ENCODE assay signal across 19 cellular contexts in genomic region chr10:7794627-7795026, GRCh38. TPM values are rescaled to one million over a fixed set of nuclear protein-coding genes. Genes with fewer than 3 reads are reported as not detected.
DNase-seq lines count a peak whose midpoint lies in the region; ATAC-seq, FAIRE-seq and TF ChIP-seq lines count a peak whose summit lies in the region.
"Had no signal": no experiment of that assay in that cellular context is flagged by ENCODE, and none has a peak within 500 bp of the region (broad histone marks: within the 10 kb centered on the region; RNA-seq: fewer than 3 reads in every experiment).

No MANE protein-coding gene starts in this region.

- H3K4me2 ChIP-seq in GM12878 (ENCODE audit: control insufficient read depth, insufficient read depth): no peak overlapping the region

- H3K36me3 ChIP-seq in ACC112 (ENCODE audit: insufficient read depth, low read length) (peaks cover 19% of the 10 kb centered on the region), GM12878 (ENCODE audit: control insufficient read depth in 2 of 2, insufficient read depth in 2 of 2, low read length in 1 of 2) (peaks cover 7 to 21% of the 10 kb centered on the region in 2 experiments), pancreas (peaks cover 0 to 24% (median 7%) of the 10 kb centered on the region in 3 donors), A673 (ENCODE audit: insufficient read depth, low read length, poor library complexity, severe bottlenecking) (peaks cover 41% of the 10 kb centered on the region)

- CTCF ChIA-PET in Calu3 (lab: Charles Lee) (interaction anchor here (0.7 kb wide), 1 partner anchor 282 kb away, joined by 3 read pairs; no protein-coding TSS in a partner anchor), GM12878 (lab: Yijun Ruan, JAX) (interaction anchor here (1.0 kb wide), 1 partner anchor 15 kb away, joined by 3 read pairs; no protein-coding TSS in a partner anchor), A673 (lab: Charles Lee) (no interaction called here)

- peaks cover 64% of the 10 kb centered on the region for H3K4me1 ChIP-seq in ACC112 (ENCODE audit: control insufficient read depth, insufficient read depth, low read length, unreplicated experiment)
- no peaks in the 10 kb centered on the region for H3K4me1 ChIP-seq in GM12878 (ENCODE audit: control insufficient read depth, insufficient read depth, low read length)
- peaks cover 32 to 56% (median 54%) of the 10 kb centered on the region in 3 donors for H3K4me1 ChIP-seq in pancreas
- peaks cover 4% of the 10 kb centered on the region for H3K4me1 ChIP-seq in A673 (ENCODE audit: insufficient read depth, low read length, poor library complexity, severe bottlenecking)

- H3K27ac Mint-ChIP-seq in Calu3 (ENCODE audit: unreplicated experiment): peak overlapping the region; percentile 6
- H3K27ac Mint-ChIP-seq: B cell had no signal

- peaks cover 72% of the 10 kb centered on the region for H3K4me1 Mint-ChIP-seq in Calu3 (ENCODE audit: low read depth, unreplicated experiment)

- RAD21 ChIA-PET in GM12878 (lab: Charles Lee; ENCODE audit: unreplicated experiment): no interaction called here

- DNase-seq in Calu3 (no peak), GM12878 (ENCODE audit: low read depth, low spot score) (no peak), pancreas (no peak), A673 (ENCODE audit: low spot score) (no peak), DMS79 (lab: John Stamatoyannopoulos, UW) (no peak)
- no peak for DNase-seq in activated CD4-positive, alpha-beta T cell treated with anti-CD3 and anti-CD28 coated beads for 1 hour
- DNase-seq: CD4-positive, CD25-positive, alpha-beta regulatory T cell; DMS53; KBM-7; NCI-H1092; NCI-H146; NCI-H2081; NCI-H510A treated with DMSO at 0.1 percent for 48 hours; NCI-H82 had no signal

- H3K9ac ChIP-seq in GM12878 (ENCODE audit: control insufficient read depth, insufficient read depth, low read length): no peak overlapping the region

- no peak for TF ChIP-seq POLR2A in GM12878 (IDR thresholded peaks at IDR 0.05; ENCODE audit: low read depth, low read length)

- H3K9me3 ChIP-seq in GM12878 (replicated peaks; ENCODE audit: control insufficient read depth, insufficient read depth, low read length) (no peaks in the 10 kb centered on the region), pancreas (no peaks in the 10 kb centered on the region), A673 (ENCODE audit: low read depth, low read length, poor library complexity, severe bottlenecking) (no peaks in the 10 kb centered on the region)

- 69% methylated on average over 3 of the region's 3 CpGs for WGBS in GM12878 (ENCODE audit: insufficient coverage, insufficient replicate concordance, low lambda C conversion rate, missing lambda C conversion rate)
- 30 to 31% methylated on average over 3 of the region's 3 CpGs for WGBS in pancreas, 2 donors

- no peak for TF ChIP-seq RAD21 in GM12878 (IDR thresholded peaks at IDR 0.05; ENCODE audit: insufficient read depth, low read depth, low read length)

- intact Hi-C loops in Calu3 (cut with micrococcal nuclease; ENCODE audit: unreplicated experiment): no loop called here
- intact Hi-C loops in GM12878 (cut with micrococcal nuclease; ENCODE audit: unreplicated experiment): no loop called here
- intact Hi-C loops in pancreas (cut with DNase I): no loop called here
- intact Hi-C loops in A673 (cut with micrococcal nuclease; ENCODE audit: unreplicated experiment): no loop called here

- in situ Hi-C loops in GM12878 (cut with MboI): no loop called here

- TF ChIP-seq EP300 in GM12878 (IDR thresholded peaks at IDR 0.05; ENCODE audit: borderline replicate concordance in 1 of 2, control insufficient read depth in 1 of 2, low read depth in 2 of 2, low read length in 2 of 2): no peak

- H3K27me3 ChIP-seq in ACC112 (ENCODE audit: insufficient read depth, low read length) (no peaks in the 10 kb centered on the region), GM12878 (replicated peaks in 1 of 2; ENCODE audit: control insufficient read depth in 2 of 2, insufficient read depth in 2 of 2, low read length in 1 of 2) (no peaks in the 10 kb centered on the region), pancreas (no peaks in the 10 kb centered on the region), A673 (replicated peaks; ENCODE audit: insufficient read depth, low read depth, low read length, poor library complexity) (no peaks in the 10 kb centered on the region)

- H3K79me2 ChIP-seq in ACC112 (ENCODE audit: control insufficient read depth, insufficient read depth, low read length, unreplicated experiment) (peaks cover 71% of the 10 kb centered on the region), GM12878 (ENCODE audit: control insufficient read depth, insufficient read depth, low read length) (peaks cover 63% of the 10 kb centered on the region)

- H3K4me3 ChIP-seq in ACC112 (ENCODE audit: low read depth, low read length) (no peak overlapping the region), GM12878 (no peak overlapping the region), pancreas (no peak overlapping the region), A673 (ENCODE audit: low read depth, low read length, poor library complexity, severe bottlenecking) (no peak overlapping the region)
- H3K4me3 ChIP-seq: SK-N-MC had no signal

- ATAC-seq in GM12878 (peak; percentile 62), pancreas (peak in 3 of 4 donors; percentile 6 to 45 (median 6)), GM21576 (IDR thresholded peaks at IDR 0.05; ENCODE audit: unreplicated experiment) (no peak)
- ATAC-seq: HCT116 had no signal

- H2AFZ ChIP-seq in ACC112 (ENCODE audit: low read length, unreplicated experiment): no peak overlapping the region
- no peak overlapping the region for H2AFZ ChIP-seq in GM12878 (ENCODE audit: control insufficient read depth, low read depth, low read length)

- TF ChIP-seq CTCF in Calu3 (IDR thresholded peaks at IDR 0.05; ENCODE audit: unreplicated experiment): no peak
- no peak for TF ChIP-seq CTCF in GM12878 (IDR thresholded peaks at IDR 0.05 in 2 of 3, conservative IDR thresholded peaks at IDR 0.05 in 1 of 3; ENCODE audit: control insufficient read depth in 2 of 3, extremely low read depth in 1 of 3, insufficient read depth in 1 of 3, low read depth in 3 of 3, low read length in 3 of 3)
- TF ChIP-seq CTCF in pancreas (IDR thresholded peaks at IDR 0.05): no peak
- no peak for TF ChIP-seq CTCF in A673 (conservative IDR thresholded peaks at IDR 0.05; ENCODE audit: low read depth, low read length)

- peaks cover 3% of the 10 kb centered on the region; the same call in 1 of the 2 replicates for H4K20me1 ChIP-seq in GM12878 (ENCODE audit: control insufficient read depth, insufficient read depth)

- POLR2A ChIA-PET in GM12878 (lab: Charles Lee) (no interaction called here), A673 (lab: Charles Lee; ENCODE audit: low non-redundant PET) (no interaction called here)

- BruUV-seq in Calu3 (replicated peaks; lab: Mats Ljungman, UMichigan): no TSS peak
- no TSS peak for BruUV-seq in GM12878 (replicated peaks; lab: Mats Ljungman, UMichigan)
- BruUV-seq in A673 (replicated peaks; lab: Mats Ljungman, UMichigan): no TSS peak

- peaks cover 42% of the 10 kb centered on the region for H3K36me3 Mint-ChIP-seq in Calu3 (ENCODE audit: insufficient read depth, unreplicated experiment)

- SMC1A ChIA-PET in GM12878 (lab: Charles Lee; ENCODE audit: uncharacterized antibody, unreplicated experiment): interaction anchor here (0.6 to 1.3 kb wide), 4 partner anchors 9 to 269 kb away, joined by 3 to 5 read pairs (median 3); no protein-coding TSS in a partner anchor

- H3K27ac ChIP-seq in ACC112 (ENCODE audit: low read depth, low read length) (peak overlapping the region; percentile 6; the same call in 1 of the 2 replicates), GM12878 (ENCODE audit: control insufficient read depth, insufficient read depth) (no peak overlapping the region), pancreas (peak overlapping the region in 3 of 4 donors; percentile 1 to 84 (median 60)), A673 (ENCODE audit: low read depth, low read length, poor library complexity, severe bottlenecking) (no peak overlapping the region)
- H3K27ac ChIP-seq: SK-N-MC had no signal

- no peaks in the 10 kb centered on the region for H3K27me3 Mint-ChIP-seq in Calu3 (ENCODE audit: unreplicated experiment)
- H3K27me3 Mint-ChIP-seq: B cell; CD4-positive, CD25-positive, alpha-beta regulatory T cell had no signal

- no peaks in the 10 kb centered on the region for H3K9me3 Mint-ChIP-seq in Calu3 (ENCODE audit: low read depth, unreplicated experiment)
- H3K9me3 Mint-ChIP-seq: CD4-positive, CD25-positive, alpha-beta regulatory T cell had no signal

- H3K4me3 Mint-ChIP-seq in Calu3 (ENCODE audit: low read depth, unreplicated experiment): no peak overlapping the region
- H3K4me3 Mint-ChIP-seq: B cell had no signal

- FAIRE-seq in GM12878 (lab: Jason Lieb, UNC) (no peak), pancreas (lab: Jason Lieb, UNC) (no peak)

RNA-seq across cellular contexts. Expression of gene ATP5F1C, which starts 6.7 kb away (rescaled TPM):
- total RNA-seq in Calu3 (2022): 312 and 373 TPM in 2 replicates
- 203 and 216 TPM in 2 replicates for total RNA-seq in GM12878 (2013; cell fraction: nucleolus; rRNA removed)
- total RNA-seq in GM12878 (2014; rRNA removed): 307 and 361 TPM in 2 replicates
- total RNA-seq in GM12878 (2014; rRNA removed; fragmentation: Illumina TruSeq; extraction: Trizol): 346 and 348 TPM in 2 replicates
- 319 TPM in 2 replicates for total RNA-seq in GM12878 (2021)
- 208 TPM for polyA plus RNA-seq in GM12878 (2011; ENCODE audit: low read depth)
- polyA plus RNA-seq in GM12878 (2011; rRNA removed): 646 and 754 TPM in 2 replicates
- 279 and 330 TPM in 2 replicates for polyA plus RNA-seq in GM12878 (2011; cell fraction: cytosol; rRNA removed)
- polyA plus RNA-seq in GM12878 (2011; cell fraction: nucleus; rRNA removed): 231 and 253 TPM in 2 replicates
- 287 and 312 TPM in 2 replicates for polyA plus RNA-seq in GM12878 (2012)
- 384 and 435 TPM in 2 replicates for polyA plus RNA-seq in GM12878 (2014; fragmentation: Illumina TruSeq; extraction: Trizol)
- polyA plus RNA-seq in GM12878 (2014; fragmentation: Nextera tagmentation; extraction: Ambion mirVana): 100 to 1,000 TPM; 803 to 978 TPM
- polyA plus RNA-seq in GM12878 (2014; rRNA removed): 297 and 388 TPM in 2 replicates
- polyA plus RNA-seq in GM12878 (2016; fragmentation: Nextera tagmentation; extraction: Ambion mirVana): 100 to 1,000 TPM; 519 to 547 TPM
- 179 and 275 TPM in 2 replicates for polyA minus RNA-seq in GM12878 (2011; rRNA and poly(A)+ RNA removed)
- polyA minus RNA-seq in GM12878 (2011; cell fraction: cytosol; rRNA and poly(A)+ RNA removed): 107 and 110 TPM in 2 replicates
- 73.9 and 87.9 TPM in 2 replicates for polyA minus RNA-seq in GM12878 (2011; cell fraction: nucleus; rRNA and poly(A)+ RNA removed)
- total RNA-seq in pancreas: 100 to 1,000 TPM; 138 to 195 (median 150) TPM
- polyA plus RNA-seq in pancreas: 100 to 1,000 TPM; 201 to 273 TPM
- total RNA-seq in A673 (2021): 401 and 419 TPM in 2 replicates

RNA-seq across cellular contexts. Expression of gene KIN, which starts 6.8 kb away (rescaled TPM):
- total RNA-seq in Calu3 (2022): 15.0 and 16.2 TPM in 2 replicates
- total RNA-seq in GM12878 (2013; cell fraction: nucleolus; rRNA removed): 23.7 and 24.9 TPM in 2 replicates
- 6.9 and 10.0 TPM in 2 replicates for total RNA-seq in GM12878 (2014; rRNA removed)
- 11.1 and 11.2 TPM in 2 replicates for total RNA-seq in GM12878 (2014; rRNA removed; fragmentation: Illumina TruSeq; extraction: Trizol)
- 6.8 and 8.3 TPM in 2 replicates for total RNA-seq in GM12878 (2021)
- 3.5 TPM for polyA plus RNA-seq in GM12878 (2011; ENCODE audit: low read depth)
- polyA plus RNA-seq in GM12878 (2011; rRNA removed): 11.8 and 25.0 TPM in 2 replicates
- 2.2 and 2.3 TPM in 2 replicates for polyA plus RNA-seq in GM12878 (2011; cell fraction: cytosol; rRNA removed)
- polyA plus RNA-seq in GM12878 (2011; cell fraction: nucleus; rRNA removed): 4.8 and 5.9 TPM in 2 replicates
- 8.6 and 9.4 TPM in 2 replicates for polyA plus RNA-seq in GM12878 (2012)
- 10.8 and 11.1 TPM in 2 replicates for polyA plus RNA-seq in GM12878 (2014; fragmentation: Illumina TruSeq; extraction: Trizol)
- 10 to 100 TPM; 24.4 to 33.2 TPM for polyA plus RNA-seq in GM12878 (2014; fragmentation: Nextera tagmentation; extraction: Ambion mirVana)
- 9.2 and 9.4 TPM in 2 replicates for polyA plus RNA-seq in GM12878 (2014; rRNA removed)
- polyA plus RNA-seq in GM12878 (2016; fragmentation: Nextera tagmentation; extraction: Ambion mirVana): 10 to 100 TPM; 11.5 to 14.7 TPM
- 3.7 and 4.2 TPM in 2 replicates for polyA minus RNA-seq in GM12878 (2011; rRNA and poly(A)+ RNA removed)
- polyA minus RNA-seq in GM12878 (2011; cell fraction: cytosol; rRNA and poly(A)+ RNA removed): 1.1 and 1.9 TPM in 2 replicates
- 5.3 and 9.7 TPM in 2 replicates for polyA minus RNA-seq in GM12878 (2011; cell fraction: nucleus; rRNA and poly(A)+ RNA removed)
- 1 to 10 TPM; 2.7 to 6.1 (median 4.4) TPM for total RNA-seq in pancreas
- 1 to 10 TPM; 6.5 to 8.8 TPM for polyA plus RNA-seq in pancreas
- 14.9 and 16.3 TPM in 2 replicates for total RNA-seq in A673 (2021)

RNA-seq across cellular contexts. Expression of gene TAF3, which starts 23.7 kb away (rescaled TPM):
- total RNA-seq in Calu3 (2022): 12.7 and 14.5 TPM in 2 replicates
- total RNA-seq in GM12878 (2013; cell fraction: nucleolus; rRNA removed): 8.4 and 8.7 TPM in 2 replicates
- total RNA-seq in GM12878 (2014; rRNA removed): 2.6 and 2.7 TPM in 2 replicates
- 3.5 and 3.7 TPM in 2 replicates for total RNA-seq in GM12878 (2014; rRNA removed; fragmentation: Illumina TruSeq; extraction: Trizol)
- 8.1 and 8.7 TPM in 2 replicates for total RNA-seq in GM12878 (2021)
- 2.2 TPM for polyA plus RNA-seq in GM12878 (2011; ENCODE audit: low read depth)
- polyA plus RNA-seq in GM12878 (2011; rRNA removed): 2.5 and 3.1 TPM in 2 replicates
- polyA plus RNA-seq in GM12878 (2011; cell fraction: cytosol; rRNA removed): 1.8 and 2.3 TPM in 2 replicates
- 2.5 and 2.6 TPM in 2 replicates for polyA plus RNA-seq in GM12878 (2011; cell fraction: nucleus; rRNA removed)
- polyA plus RNA-seq in GM12878 (2012): 3.9 and 4.5 TPM in 2 replicates
- 8.2 and 9.7 TPM in 2 replicates for polyA plus RNA-seq in GM12878 (2014; fragmentation: Illumina TruSeq; extraction: Trizol)
- polyA plus RNA-seq in GM12878 (2014; fragmentation: Nextera tagmentation; extraction: Ambion mirVana): 1 to 10 TPM; 2.0 to 3.0 TPM
- polyA plus RNA-seq in GM12878 (2014; rRNA removed): 3.8 and 3.9 TPM in 2 replicates
- 10 to 100 TPM in 1 of 2 experiments, 1 to 10 TPM in 1; 9.8 to 10.1 TPM for polyA plus RNA-seq in GM12878 (2016; fragmentation: Nextera tagmentation; extraction: Ambion mirVana)
- polyA minus RNA-seq in GM12878 (2011; rRNA and poly(A)+ RNA removed): 2.8 and 3.6 TPM in 2 replicates
- 2.0 and 2.7 TPM in 2 replicates for polyA minus RNA-seq in GM12878 (2011; cell fraction: cytosol; rRNA and poly(A)+ RNA removed)
- 5.8 and 10.3 TPM in 2 replicates for polyA minus RNA-seq in GM12878 (2011; cell fraction: nucleus; rRNA and poly(A)+ RNA removed)
- total RNA-seq in pancreas: 1 to 10 TPM; 3.7 to 5.8 (median 4.2) TPM
- 1 to 10 TPM; 2.9 to 3.9 TPM for polyA plus RNA-seq in pancreas
- 12.3 and 14.0 TPM in 2 replicates for total RNA-seq in A673 (2021)

Comparison
In these comparisons a context has a peak if more than half of its experiments do, and no peak if none do; other contexts are left out.
1. H3K27ac ChIP-seq: peak in ACC112 (single experiment) and pancreas (3 of 4); none in GM12878 (single experiment) and A673 (single experiment).